Comparison of ENCODE assay signal across 1 cellular context in genomic region chr14:100203962-100204834, GRCh38.
TF ChIP-seq lines count a peak whose summit lies in the region.

No MANE protein-coding gene starts in this region.

TF ChIP-seq in HepG2, 621 proteins besides CTCF, POLR2A, EP300 and RAD21 (continued from another document and continues in another):
- TF ChIP-seq ZNF225 (CRISPR knock-in tag; IDR thresholded peaks at IDR 0.05), result no peak
- no peak for TF ChIP-seq ZNF256 (CRISPR knock-in tag; conservative IDR thresholded peaks at IDR 0.05)
- TF ChIP-seq MXD1 (CRISPR knock-in tag; IDR thresholded peaks at IDR 0.05), result no peak
- TF ChIP-seq MATR3 (CRISPR knock-in tag; IDR thresholded peaks at IDR 0.05), result no peak
- TF ChIP-seq RARG (CRISPR knock-in tag; IDR thresholded peaks at IDR 0.05; ENCODE audit: low read depth), result no peak
- TF ChIP-seq ZNF414 (CRISPR knock-in tag; IDR thresholded peaks at IDR 0.05), result 0 out of 2 replicates have a peak, but pooled peaks have one; percentile 31
- no peak for TF ChIP-seq ZNF512B (CRISPR knock-in tag; IDR thresholded peaks at IDR 0.05; ENCODE audit: borderline replicate concordance)
- no peak for TF ChIP-seq ZNF703 (CRISPR knock-in tag; IDR thresholded peaks at IDR 0.05; ENCODE audit: borderline replicate concordance)
- TF ChIP-seq JUND (CRISPR knock-in tag; IDR thresholded peaks at IDR 0.05), result 0 out of 2 replicates have a peak, but pooled peaks have one; percentile 28
- no peak for TF ChIP-seq ZNF577 (CRISPR knock-in tag; IDR thresholded peaks at IDR 0.05; ENCODE audit: borderline replicate concordance, low read depth)
- peak; percentile 48; the same call in 1 of the 2 replicates for TF ChIP-seq GATAD1 (CRISPR knock-in tag; IDR thresholded peaks at IDR 0.05)
- TF ChIP-seq ZNF264 (CRISPR knock-in tag; IDR thresholded peaks at IDR 0.05), result no peak
- TF ChIP-seq EZH2 (conservative IDR thresholded peaks at IDR 0.05; ENCODE audit: low read depth, low read length), result no peak
- no peak for TF ChIP-seq ZNF326 (CRISPR knock-in tag; IDR thresholded peaks at IDR 0.05; ENCODE audit: borderline replicate concordance)
- TF ChIP-seq, protein P1, sequence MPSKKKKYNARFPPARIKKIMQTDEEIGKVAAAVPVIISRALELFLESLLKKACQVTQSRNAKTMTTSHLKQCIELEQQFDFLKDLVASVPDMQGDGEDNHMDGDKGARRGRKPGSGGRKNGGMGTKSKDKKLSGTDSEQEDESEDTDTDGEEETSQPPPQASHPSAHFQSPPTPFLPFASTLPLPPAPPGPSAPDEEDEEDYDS (CRISPR knock-in tag; IDR thresholded peaks at IDR 0.05), result peak; percentile 67
- TF ChIP-seq ZFP91 (CRISPR knock-in tag; IDR thresholded peaks at IDR 0.05; ENCODE audit: borderline replicate concordance), result no peak
- no peak for TF ChIP-seq SUZ12 (IDR thresholded peaks at IDR 0.05; ENCODE audit: low read depth, low read length)
- no peak for TF ChIP-seq ZNF720 (CRISPR knock-in tag; IDR thresholded peaks at IDR 0.05)
- TF ChIP-seq SOX5 (CRISPR knock-in tag; IDR thresholded peaks at IDR 0.05; ENCODE audit: borderline replicate concordance), result peak; percentile 78; the same call in 1 of the 2 replicates
- peak; percentile 86 for TF ChIP-seq RXRB (CRISPR knock-in tag; IDR thresholded peaks at IDR 0.05; ENCODE audit: borderline replicate concordance)
- peak; percentile 87 for TF ChIP-seq MEF2D (CRISPR knock-in tag; IDR thresholded peaks at IDR 0.05)
- TF ChIP-seq ZNF432 (CRISPR knock-in tag; IDR thresholded peaks at IDR 0.05; ENCODE audit: borderline replicate concordance), result no peak
- no peak for TF ChIP-seq ZNF556 (CRISPR knock-in tag; IDR thresholded peaks at IDR 0.05; ENCODE audit: borderline replicate concordance)
- TF ChIP-seq AGO1 (IDR thresholded peaks at IDR 0.05; ENCODE audit: low read depth, low read length, poor library complexity, severe bottlenecking), result no peak
- no peak for TF ChIP-seq TSC22D2 (CRISPR knock-in tag; IDR thresholded peaks at IDR 0.05; ENCODE audit: borderline replicate concordance)
- no peak; the same call in 1 of the 2 replicates for TF ChIP-seq REL (CRISPR knock-in tag; conservative IDR thresholded peaks at IDR 0.05)
- no peak for TF ChIP-seq TBL1XR1 (IDR thresholded peaks at IDR 0.05; ENCODE audit: borderline replicate concordance, low read length, partially characterized antibody)
- no peak for TF ChIP-seq ZFP36L2 (CRISPR knock-in tag; IDR thresholded peaks at IDR 0.05)
- TF ChIP-seq AHR (CRISPR knock-in tag; IDR thresholded peaks at IDR 0.05), result no peak
- no peak for TF ChIP-seq ZNF672 (CRISPR knock-in tag; IDR thresholded peaks at IDR 0.05)
- TF ChIP-seq, protein P2, sequence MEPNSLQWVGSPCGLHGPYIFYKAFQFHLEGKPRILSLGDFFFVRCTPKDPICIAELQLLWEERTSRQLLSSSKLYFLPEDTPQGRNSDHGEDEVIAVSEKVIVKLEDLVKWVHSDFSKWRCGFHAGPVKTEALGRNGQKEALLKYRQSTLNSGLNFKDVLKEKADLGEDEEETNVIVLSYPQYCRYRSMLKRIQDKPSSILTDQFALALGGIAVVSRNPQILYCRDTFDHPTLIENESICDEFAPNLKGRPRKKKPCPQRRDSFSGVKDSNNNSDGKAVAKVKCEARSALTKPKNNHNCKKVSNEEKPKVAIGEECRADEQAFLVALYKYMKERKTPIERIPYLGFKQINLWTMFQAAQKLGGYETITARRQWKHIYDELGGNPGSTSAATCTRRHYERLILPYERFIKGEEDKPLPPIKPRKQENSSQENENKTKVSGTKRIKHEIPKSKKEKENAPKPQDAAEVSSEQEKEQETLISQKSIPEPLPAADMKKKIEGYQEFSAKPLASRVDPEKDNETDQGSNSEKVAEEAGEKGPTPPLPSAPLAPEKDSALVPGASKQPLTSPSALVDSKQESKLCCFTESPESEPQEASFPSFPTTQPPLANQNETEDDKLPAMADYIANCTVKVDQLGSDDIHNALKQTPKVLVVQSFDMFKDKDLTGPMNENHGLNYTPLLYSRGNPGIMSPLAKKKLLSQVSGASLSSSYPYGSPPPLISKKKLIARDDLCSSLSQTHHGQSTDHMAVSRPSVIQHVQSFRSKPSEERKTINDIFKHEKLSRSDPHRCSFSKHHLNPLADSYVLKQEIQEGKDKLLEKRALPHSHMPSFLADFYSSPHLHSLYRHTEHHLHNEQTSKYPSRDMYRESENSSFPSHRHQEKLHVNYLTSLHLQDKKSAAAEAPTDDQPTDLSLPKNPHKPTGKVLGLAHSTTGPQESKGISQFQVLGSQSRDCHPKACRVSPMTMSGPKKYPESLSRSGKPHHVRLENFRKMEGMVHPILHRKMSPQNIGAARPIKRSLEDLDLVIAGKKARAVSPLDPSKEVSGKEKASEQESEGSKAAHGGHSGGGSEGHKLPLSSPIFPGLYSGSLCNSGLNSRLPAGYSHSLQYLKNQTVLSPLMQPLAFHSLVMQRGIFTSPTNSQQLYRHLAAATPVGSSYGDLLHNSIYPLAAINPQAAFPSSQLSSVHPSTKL (CRISPR knock-in tag; IDR thresholded peaks at IDR 0.05), result peak; percentile 95
- TF ChIP-seq ZNF350 (CRISPR knock-in tag; IDR thresholded peaks at IDR 0.05; ENCODE audit: borderline replicate concordance, low read depth), result no peak
- TF ChIP-seq HIVEP1 (CRISPR knock-in tag; IDR thresholded peaks at IDR 0.05), result no peak
- peak; percentile 66; the same call in 1 of the 2 replicates for TF ChIP-seq ZMYM3 (CRISPR knock-in tag; IDR thresholded peaks at IDR 0.05)
- TF ChIP-seq ZNF12 (CRISPR knock-in tag; IDR thresholded peaks at IDR 0.05), result peak; percentile 93
- TF ChIP-seq FOXO4 (CRISPR knock-in tag; conservative IDR thresholded peaks at IDR 0.05), result no peak
- TF ChIP-seq ZZZ3 (CRISPR knock-in tag; IDR thresholded peaks at IDR 0.05; ENCODE audit: borderline replicate concordance), result no peak
- no peak for TF ChIP-seq RELA (CRISPR knock-in tag; IDR thresholded peaks at IDR 0.05)
- TF ChIP-seq ZNF572 (CRISPR knock-in tag; IDR thresholded peaks at IDR 0.05), result no peak
- TF ChIP-seq EED (CRISPR knock-in tag; IDR thresholded peaks at IDR 0.05), result no peak
- TF ChIP-seq ZNF597 (CRISPR knock-in tag; IDR thresholded peaks at IDR 0.05), result no peak
- peak; percentile 93 for TF ChIP-seq HDAC2 (CRISPR knock-in tag; IDR thresholded peaks at IDR 0.05)
- peak; percentile 68; the same call in 1 of the 2 replicates for TF ChIP-seq IRF2 (CRISPR knock-in tag; IDR thresholded peaks at IDR 0.05)
- TF ChIP-seq TFDP2 (CRISPR knock-in tag; IDR thresholded peaks at IDR 0.05), result no peak
- no peak for TF ChIP-seq ZNF274 (CRISPR knock-in tag; IDR thresholded peaks at IDR 0.05)
- peak; percentile 69; the same call in 1 of the 2 replicates for TF ChIP-seq ESRRA (CRISPR knock-in tag; IDR thresholded peaks at IDR 0.05; ENCODE audit: low read depth)
- no peak for TF ChIP-seq ZBTB3 (CRISPR knock-in tag; IDR thresholded peaks at IDR 0.05; ENCODE audit: borderline replicate concordance, low read depth)
- TF ChIP-seq, protein P3, sequence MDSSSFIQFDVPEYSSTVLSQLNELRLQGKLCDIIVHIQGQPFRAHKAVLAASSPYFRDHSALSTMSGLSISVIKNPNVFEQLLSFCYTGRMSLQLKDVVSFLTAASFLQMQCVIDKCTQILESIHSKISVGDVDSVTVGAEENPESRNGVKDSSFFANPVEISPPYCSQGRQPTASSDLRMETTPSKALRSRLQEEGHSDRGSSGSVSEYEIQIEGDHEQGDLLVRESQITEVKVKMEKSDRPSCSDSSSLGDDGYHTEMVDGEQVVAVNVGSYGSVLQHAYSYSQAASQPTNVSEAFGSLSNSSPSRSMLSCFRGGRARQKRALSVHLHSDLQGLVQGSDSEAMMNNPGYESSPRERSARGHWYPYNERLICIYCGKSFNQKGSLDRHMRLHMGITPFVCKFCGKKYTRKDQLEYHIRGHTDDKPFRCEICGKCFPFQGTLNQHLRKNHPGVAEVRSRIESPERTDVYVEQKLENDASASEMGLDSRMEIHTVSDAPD (CRISPR knock-in tag; IDR thresholded peaks at IDR 0.05), result no peak; the same call in 1 of the 2 replicates
- no peak; the same call in 1 of the 2 replicates for TF ChIP-seq ELF1 (CRISPR knock-in tag; IDR thresholded peaks at IDR 0.05)
- TF ChIP-seq NFIC (IDR thresholded peaks at IDR 0.05; ENCODE audit: low read length), result peak; percentile 51
- TF ChIP-seq ZNF782 (CRISPR knock-in tag; IDR thresholded peaks at IDR 0.05; ENCODE audit: borderline replicate concordance), result no peak
- TF ChIP-seq RBFOX2 (IDR thresholded peaks at IDR 0.05; ENCODE audit: low read depth, low read length), result no peak
